ENCODE assay signal across 1 cellular context in the genomic region with DNA sequence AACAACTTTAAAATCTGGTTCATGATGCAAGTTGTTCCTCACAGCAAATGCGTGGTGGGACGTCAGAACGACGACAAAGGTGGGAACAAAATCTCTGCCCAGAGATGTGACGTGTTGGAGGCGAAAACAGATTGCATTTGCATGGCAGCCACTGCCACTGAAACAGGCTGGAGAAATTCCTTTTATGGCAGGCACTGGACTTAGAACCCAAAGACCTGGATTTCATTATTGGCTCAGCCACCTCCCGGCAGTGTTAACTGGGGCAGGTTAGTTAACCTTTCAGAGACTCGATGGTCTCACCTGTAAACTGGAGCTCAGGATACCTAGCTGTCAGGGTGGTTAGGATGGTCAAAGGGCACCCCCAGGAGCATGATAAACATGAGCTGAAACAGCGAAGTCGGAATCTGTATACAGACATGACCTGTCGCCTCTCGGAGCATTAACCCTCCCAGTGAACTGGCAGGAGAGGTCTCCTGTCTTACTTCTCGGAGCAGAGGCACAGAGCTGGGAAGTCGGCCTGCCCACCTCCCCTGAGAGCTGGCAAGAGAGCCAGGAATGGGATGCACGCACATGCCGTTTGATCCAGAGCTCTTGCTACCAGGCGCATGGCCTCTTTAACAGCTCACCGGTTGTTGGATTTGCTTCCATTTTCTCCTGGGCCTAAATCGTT.
TF ChIP-seq lines count a peak whose summit lies in the region.

No MANE protein-coding gene starts in this region.

TF ChIP-seq in HepG2, 621 proteins besides CTCF, POLR2A, EP300 and RAD21 (continued from another document and continues in another):
- TF ChIP-seq SYNCRIP (IDR thresholded peaks at IDR 0.05; ENCODE audit: insufficient read depth, low read depth, low read length) (no peak), NPAS2 (CRISPR knock-in tag; IDR thresholded peaks at IDR 0.05; ENCODE audit: borderline replicate concordance) (no peak), RARA (CRISPR knock-in tag; IDR thresholded peaks at IDR 0.05) (peak; percentile 61), FOXO1 (CRISPR knock-in tag; IDR thresholded peaks at IDR 0.05) (peak; percentile 23; the same call in 1 of the 2 replicates), TRIM24 (CRISPR knock-in tag; IDR thresholded peaks at IDR 0.05) (no peak), AHR (CRISPR knock-in tag; IDR thresholded peaks at IDR 0.05) (no peak), SRY (CRISPR knock-in tag; IDR thresholded peaks at IDR 0.05) (no peak), FOXK2 (IDR thresholded peaks at IDR 0.05) (no peak), NFE2L2 (IDR thresholded peaks at IDR 0.05; ENCODE audit: low read length) (no peak), CENPX (CRISPR knock-in tag; IDR thresholded peaks at IDR 0.05) (no peak), SPEN (CRISPR knock-in tag; IDR thresholded peaks at IDR 0.05; ENCODE audit: low read depth) (peak; percentile 46; the same call in 1 of the 2 replicates), PAF1 (CRISPR knock-in tag; IDR thresholded peaks at IDR 0.05) (no peak), ZNF720 (CRISPR knock-in tag; IDR thresholded peaks at IDR 0.05) (no peak), SMAD1 (CRISPR knock-in tag; IDR thresholded peaks at IDR 0.05; ENCODE audit: borderline replicate concordance, low read depth) (no peak), ZNF589 (CRISPR knock-in tag; conservative IDR thresholded peaks at IDR 0.05) (no peak), ZFP82 (CRISPR knock-in tag; IDR thresholded peaks at IDR 0.05; ENCODE audit: borderline replicate concordance) (no peak), AGO2 (optimal IDR thresholded peaks at IDR 0.05; ENCODE audit: low read depth, low read length) (no peak), ZBTB7B (CRISPR knock-in tag; IDR thresholded peaks at IDR 0.05) (no peak), ZNF780A (CRISPR knock-in tag; IDR thresholded peaks at IDR 0.05) (no peak; the same call in 1 of the 2 replicates), GATAD2A (CRISPR knock-in tag; IDR thresholded peaks at IDR 0.05) (peak; percentile 65), FIP1L1 (IDR thresholded peaks at IDR 0.05; ENCODE audit: borderline replicate concordance, insufficient read depth, low read depth, low read length) (no peak), ZNF430 (CRISPR knock-in tag; IDR thresholded peaks at IDR 0.05) (no peak), TGIF2 (CRISPR knock-in tag; IDR thresholded peaks at IDR 0.05) (peak; percentile 71), YY1 (IDR thresholded peaks at IDR 0.05; ENCODE audit: insufficient read depth, insufficient replicate concordance, low read depth, low read length) (no peak), ZBTB38 (CRISPR knock-in tag; IDR thresholded peaks at IDR 0.05) (no peak), ARNTL (CRISPR knock-in tag; IDR thresholded peaks at IDR 0.05) (no peak), IKZF4 (CRISPR knock-in tag; IDR thresholded peaks at IDR 0.05; ENCODE audit: borderline replicate concordance, low read depth, not compliant biosample characterization) (no peak), ZNF382 (CRISPR knock-in tag; IDR thresholded peaks at IDR 0.05; ENCODE audit: borderline replicate concordance) (no peak)
- TF ChIP-seq, protein P1, sequence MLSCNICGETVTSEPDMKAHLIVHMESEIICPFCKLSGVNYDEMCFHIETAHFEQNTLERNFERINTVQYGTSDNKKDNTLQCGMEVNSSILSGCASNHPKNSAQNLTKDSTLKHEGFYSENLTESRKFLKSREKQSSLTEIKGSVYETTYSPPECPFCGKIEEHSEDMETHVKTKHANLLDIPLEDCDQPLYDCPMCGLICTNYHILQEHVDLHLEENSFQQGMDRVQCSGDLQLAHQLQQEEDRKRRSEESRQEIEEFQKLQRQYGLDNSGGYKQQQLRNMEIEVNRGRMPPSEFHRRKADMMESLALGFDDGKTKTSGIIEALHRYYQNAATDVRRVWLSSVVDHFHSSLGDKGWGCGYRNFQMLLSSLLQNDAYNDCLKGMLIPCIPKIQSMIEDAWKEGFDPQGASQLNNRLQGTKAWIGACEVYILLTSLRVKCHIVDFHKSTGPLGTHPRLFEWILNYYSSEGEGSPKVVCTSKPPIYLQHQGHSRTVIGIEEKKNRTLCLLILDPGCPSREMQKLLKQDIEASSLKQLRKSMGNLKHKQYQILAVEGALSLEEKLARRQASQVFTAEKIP (CRISPR knock-in tag; IDR thresholded peaks at IDR 0.05; ENCODE audit: borderline replicate concordance): no peak
- TF ChIP-seq, protein P2, sequence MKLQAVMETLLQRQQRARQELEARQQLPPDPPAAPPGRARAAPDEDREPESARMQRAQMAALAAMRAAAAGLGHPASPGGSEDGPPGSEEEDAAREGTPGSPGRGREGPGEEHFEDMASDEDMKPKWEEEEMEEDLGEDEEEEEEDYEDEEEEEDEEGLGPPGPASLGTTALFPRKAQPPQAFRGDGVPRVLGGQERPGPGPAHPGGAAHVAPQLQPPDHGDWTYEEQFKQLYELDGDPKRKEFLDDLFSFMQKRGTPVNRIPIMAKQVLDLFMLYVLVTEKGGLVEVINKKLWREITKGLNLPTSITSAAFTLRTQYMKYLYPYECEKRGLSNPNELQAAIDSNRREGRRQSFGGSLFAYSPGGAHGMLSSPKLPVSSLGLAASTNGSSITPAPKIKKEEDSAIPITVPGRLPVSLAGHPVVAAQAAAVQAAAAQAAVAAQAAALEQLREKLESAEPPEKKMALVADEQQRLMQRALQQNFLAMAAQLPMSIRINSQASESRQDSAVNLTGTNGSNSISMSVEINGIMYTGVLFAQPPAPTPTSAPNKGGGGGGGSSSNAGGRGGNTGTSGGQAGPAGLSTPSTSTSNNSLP (IDR thresholded peaks at IDR 0.05; ENCODE audit: low read depth, low read length): no peak
- TF ChIP-seq, protein P3, sequence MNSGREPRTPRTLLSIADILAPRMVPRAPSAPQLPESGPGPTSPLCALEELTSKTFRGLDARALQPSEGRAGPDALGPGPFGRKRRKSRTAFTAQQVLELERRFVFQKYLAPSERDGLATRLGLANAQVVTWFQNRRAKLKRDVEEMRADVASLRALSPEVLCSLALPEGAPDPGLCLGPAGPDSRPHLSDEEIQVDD (CRISPR knock-in tag; IDR thresholded peaks at IDR 0.05; ENCODE audit: borderline replicate concordance): no peak
- TF ChIP-seq, protein P4, sequence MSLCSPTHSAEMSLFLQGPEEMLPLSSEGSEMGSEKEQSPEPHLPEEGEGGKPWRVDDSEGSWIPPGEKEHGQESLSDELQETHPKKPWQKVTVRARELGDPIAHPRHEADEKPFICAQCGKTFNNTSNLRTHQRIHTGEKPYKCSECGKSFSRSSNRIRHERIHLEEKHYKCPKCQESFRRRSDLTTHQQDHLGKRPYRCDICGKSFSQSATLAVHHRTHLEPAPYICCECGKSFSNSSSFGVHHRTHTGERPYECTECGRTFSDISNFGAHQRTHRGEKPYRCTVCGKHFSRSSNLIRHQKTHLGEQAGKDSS (CRISPR knock-in tag; IDR thresholded peaks at IDR 0.05; ENCODE audit: borderline replicate concordance, low read depth): no peak
- TF ChIP-seq, protein P5, sequence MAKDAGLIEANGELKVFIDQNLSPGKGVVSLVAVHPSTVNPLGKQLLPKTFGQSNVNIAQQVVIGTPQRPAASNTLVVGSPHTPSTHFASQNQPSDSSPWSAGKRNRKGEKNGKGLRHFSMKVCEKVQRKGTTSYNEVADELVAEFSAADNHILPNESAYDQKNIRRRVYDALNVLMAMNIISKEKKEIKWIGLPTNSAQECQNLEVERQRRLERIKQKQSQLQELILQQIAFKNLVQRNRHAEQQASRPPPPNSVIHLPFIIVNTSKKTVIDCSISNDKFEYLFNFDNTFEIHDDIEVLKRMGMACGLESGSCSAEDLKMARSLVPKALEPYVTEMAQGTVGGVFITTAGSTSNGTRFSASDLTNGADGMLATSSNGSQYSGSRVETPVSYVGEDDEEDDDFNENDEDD (CRISPR knock-in tag; IDR thresholded peaks at IDR 0.05; ENCODE audit: borderline replicate concordance): no peak
- TF ChIP-seq, protein P6, sequence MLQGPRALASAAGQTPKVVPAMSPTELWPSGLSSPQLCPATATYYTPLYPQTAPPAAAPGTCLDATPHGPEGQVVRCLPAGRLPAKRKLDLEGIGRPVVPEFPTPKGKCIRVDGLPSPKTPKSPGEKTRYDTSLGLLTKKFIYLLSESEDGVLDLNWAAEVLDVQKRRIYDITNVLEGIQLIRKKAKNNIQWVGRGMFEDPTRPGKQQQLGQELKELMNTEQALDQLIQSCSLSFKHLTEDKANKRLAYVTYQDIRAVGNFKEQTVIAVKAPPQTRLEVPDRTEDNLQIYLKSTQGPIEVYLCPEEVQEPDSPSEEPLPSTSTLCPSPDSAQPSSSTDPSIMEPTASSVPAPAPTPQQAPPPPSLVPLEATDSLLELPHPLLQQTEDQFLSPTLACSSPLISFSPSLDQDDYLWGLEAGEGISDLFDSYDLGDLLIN (CRISPR knock-in tag; IDR thresholded peaks at IDR 0.05; ENCODE audit: borderline replicate concordance): no peak
- TF ChIP-seq, protein P7, sequence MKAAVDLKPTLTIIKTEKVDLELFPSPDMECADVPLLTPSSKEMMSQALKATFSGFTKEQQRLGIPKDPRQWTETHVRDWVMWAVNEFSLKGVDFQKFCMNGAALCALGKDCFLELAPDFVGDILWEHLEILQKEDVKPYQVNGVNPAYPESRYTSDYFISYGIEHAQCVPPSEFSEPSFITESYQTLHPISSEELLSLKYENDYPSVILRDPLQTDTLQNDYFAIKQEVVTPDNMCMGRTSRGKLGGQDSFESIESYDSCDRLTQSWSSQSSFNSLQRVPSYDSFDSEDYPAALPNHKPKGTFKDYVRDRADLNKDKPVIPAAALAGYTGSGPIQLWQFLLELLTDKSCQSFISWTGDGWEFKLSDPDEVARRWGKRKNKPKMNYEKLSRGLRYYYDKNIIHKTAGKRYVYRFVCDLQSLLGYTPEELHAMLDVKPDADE (CRISPR knock-in tag; IDR thresholded peaks at IDR 0.05): no peak
- TF ChIP-seq, protein P8, sequence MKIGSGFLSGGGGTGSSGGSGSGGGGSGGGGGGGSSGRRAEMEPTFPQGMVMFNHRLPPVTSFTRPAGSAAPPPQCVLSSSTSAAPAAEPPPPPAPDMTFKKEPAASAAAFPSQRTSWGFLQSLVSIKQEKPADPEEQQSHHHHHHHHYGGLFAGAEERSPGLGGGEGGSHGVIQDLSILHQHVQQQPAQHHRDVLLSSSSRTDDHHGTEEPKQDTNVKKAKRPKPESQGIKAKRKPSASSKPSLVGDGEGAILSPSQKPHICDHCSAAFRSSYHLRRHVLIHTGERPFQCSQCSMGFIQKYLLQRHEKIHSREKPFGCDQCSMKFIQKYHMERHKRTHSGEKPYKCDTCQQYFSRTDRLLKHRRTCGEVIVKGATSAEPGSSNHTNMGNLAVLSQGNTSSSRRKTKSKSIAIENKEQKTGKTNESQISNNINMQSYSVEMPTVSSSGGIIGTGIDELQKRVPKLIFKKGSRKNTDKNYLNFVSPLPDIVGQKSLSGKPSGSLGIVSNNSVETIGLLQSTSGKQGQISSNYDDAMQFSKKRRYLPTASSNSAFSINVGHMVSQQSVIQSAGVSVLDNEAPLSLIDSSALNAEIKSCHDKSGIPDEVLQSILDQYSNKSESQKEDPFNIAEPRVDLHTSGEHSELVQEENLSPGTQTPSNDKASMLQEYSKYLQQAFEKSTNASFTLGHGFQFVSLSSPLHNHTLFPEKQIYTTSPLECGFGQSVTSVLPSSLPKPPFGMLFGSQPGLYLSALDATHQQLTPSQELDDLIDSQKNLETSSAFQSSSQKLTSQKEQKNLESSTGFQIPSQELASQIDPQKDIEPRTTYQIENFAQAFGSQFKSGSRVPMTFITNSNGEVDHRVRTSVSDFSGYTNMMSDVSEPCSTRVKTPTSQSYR (CRISPR knock-in tag; IDR thresholded peaks at IDR 0.05; ENCODE audit: borderline replicate concordance): no peak
- TF ChIP-seq, protein P9, sequence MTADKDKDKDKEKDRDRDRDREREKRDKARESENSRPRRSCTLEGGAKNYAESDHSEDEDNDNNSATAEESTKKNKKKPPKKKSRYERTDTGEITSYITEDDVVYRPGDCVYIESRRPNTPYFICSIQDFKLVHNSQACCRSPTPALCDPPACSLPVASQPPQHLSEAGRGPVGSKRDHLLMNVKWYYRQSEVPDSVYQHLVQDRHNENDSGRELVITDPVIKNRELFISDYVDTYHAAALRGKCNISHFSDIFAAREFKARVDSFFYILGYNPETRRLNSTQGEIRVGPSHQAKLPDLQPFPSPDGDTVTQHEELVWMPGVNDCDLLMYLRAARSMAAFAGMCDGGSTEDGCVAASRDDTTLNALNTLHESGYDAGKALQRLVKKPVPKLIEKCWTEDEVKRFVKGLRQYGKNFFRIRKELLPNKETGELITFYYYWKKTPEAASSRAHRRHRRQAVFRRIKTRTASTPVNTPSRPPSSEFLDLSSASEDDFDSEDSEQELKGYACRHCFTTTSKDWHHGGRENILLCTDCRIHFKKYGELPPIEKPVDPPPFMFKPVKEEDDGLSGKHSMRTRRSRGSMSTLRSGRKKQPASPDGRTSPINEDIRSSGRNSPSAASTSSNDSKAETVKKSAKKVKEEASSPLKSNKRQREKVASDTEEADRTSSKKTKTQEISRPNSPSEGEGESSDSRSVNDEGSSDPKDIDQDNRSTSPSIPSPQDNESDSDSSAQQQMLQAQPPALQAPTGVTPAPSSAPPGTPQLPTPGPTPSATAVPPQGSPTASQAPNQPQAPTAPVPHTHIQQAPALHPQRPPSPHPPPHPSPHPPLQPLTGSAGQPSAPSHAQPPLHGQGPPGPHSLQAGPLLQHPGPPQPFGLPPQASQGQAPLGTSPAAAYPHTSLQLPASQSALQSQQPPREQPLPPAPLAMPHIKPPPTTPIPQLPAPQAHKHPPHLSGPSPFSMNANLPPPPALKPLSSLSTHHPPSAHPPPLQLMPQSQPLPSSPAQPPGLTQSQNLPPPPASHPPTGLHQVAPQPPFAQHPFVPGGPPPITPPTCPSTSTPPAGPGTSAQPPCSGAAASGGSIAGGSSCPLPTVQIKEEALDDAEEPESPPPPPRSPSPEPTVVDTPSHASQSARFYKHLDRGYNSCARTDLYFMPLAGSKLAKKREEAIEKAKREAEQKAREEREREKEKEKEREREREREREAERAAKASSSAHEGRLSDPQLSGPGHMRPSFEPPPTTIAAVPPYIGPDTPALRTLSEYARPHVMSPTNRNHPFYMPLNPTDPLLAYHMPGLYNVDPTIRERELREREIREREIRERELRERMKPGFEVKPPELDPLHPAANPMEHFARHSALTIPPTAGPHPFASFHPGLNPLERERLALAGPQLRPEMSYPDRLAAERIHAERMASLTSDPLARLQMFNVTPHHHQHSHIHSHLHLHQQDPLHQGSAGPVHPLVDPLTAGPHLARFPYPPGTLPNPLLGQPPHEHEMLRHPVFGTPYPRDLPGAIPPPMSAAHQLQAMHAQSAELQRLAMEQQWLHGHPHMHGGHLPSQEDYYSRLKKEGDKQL (CRISPR knock-in tag; IDR thresholded peaks at IDR 0.05; ENCODE audit: low read depth): no peak
- TF ChIP-seq, protein P10, sequence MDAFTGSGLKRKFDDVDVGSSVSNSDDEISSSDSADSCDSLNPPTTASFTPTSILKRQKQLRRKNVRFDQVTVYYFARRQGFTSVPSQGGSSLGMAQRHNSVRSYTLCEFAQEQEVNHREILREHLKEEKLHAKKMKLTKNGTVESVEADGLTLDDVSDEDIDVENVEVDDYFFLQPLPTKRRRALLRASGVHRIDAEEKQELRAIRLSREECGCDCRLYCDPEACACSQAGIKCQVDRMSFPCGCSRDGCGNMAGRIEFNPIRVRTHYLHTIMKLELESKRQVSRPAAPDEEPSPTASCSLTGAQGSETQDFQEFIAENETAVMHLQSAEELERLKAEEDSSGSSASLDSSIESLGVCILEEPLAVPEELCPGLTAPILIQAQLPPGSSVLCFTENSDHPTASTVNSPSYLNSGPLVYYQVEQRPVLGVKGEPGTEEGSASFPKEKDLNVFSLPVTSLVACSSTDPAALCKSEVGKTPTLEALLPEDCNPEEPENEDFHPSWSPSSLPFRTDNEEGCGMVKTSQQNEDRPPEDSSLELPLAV (CRISPR knock-in tag; conservative IDR thresholded peaks at IDR 0.05; ENCODE audit: low read depth): no peak
